ENCODE assay signal across 29 cellular contexts in the genomic region with DNA sequence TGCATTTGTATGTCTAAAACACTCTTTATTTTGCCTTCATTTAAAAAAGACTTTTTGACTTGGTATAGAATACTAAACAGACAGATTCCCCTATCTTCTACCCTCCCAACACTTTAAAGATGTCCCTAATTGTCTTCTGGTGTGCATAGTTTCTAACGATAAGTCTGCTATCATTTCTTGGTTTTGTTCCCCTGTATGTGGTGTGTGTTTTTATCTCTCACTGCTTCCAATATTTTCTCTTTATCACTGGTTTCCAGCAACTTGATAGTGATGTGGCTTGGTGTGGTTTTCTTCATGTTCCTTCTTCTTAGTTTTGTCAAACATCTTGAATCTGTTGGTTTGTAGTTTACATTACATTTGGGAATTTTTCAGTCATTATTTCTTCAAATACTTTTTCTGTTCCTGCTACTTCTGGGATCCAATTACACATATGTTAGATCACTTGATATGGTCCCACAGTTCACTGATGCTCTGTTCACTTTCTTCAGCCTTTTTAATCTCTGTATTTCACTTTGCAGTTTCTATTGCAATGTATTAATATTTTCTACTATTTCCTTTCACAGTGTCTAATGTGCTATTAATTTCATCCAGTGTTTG. TPM values are rescaled to one million over a fixed set of nuclear protein-coding genes. Genes with fewer than 3 reads are reported as not detected.
"Had no signal": no experiment of that assay in that cellular context is flagged by ENCODE, and none has a peak within 500 bp of the region (broad histone marks: within the 10 kb centered on the region; RNA-seq: fewer than 3 reads in every experiment).

No MANE protein-coding gene starts in this region.

- H3K27me3 ChIP-seq: left lung, sigmoid colon, spleen, tibial nerve, upper lobe of left lung had no signal

- H3K27ac Mint-ChIP-seq: effector memory CD8-positive, alpha-beta T cell; mesothelial cell of epicardium; nephron progenitor cell; stimulated activated naive B cell treated with anti-CD40 and anti-IgM and Interleukin-4, amounts not matched to agents 10 μg/mL and 1 μg/mL and 100 μg/mL, for 72 hours had no signal

- H3K4me1 Mint-ChIP-seq: naive B cell; nephron progenitor cell; stimulated activated naive B cell treated with anti-CD40 and anti-IgM and Interleukin-4, amounts not matched to agents 10 μg/mL and 1 μg/mL and 100 μg/mL, for 72 hours had no signal

- ATAC-seq: effector memory CD8-positive, alpha-beta T cell; heart right ventricle; left cardiac atrium; left lung; mucosa of descending colon; right cardiac atrium; stimulated activated naive B cell treated with anti-CD40 and anti-IgM and Interleukin-4, amounts not matched to agents 10 μg/mL and 1 μg/mL and 100 μg/mL, for 72 hours had no signal

- H3K4me1 ChIP-seq: esophagus squamous epithelium, prostate gland, sigmoid colon, spleen, tibial nerve had no signal

- DNase-seq: cortex of kidney; effector memory CD8-positive, alpha-beta T cell; esophagus squamous epithelium; foreskin melanocyte; glutamatergic neuron; heart right ventricle; hippocampal formation; left cardiac atrium; left lung; mesenchymal stem cell; mucosa of descending colon; naive B cell; nephron progenitor cell; nucleus accumbens; right cardiac atrium; sigmoid colon; spleen; stimulated activated CD4-positive, alpha-beta T cell treated with anti-CD3 and anti-CD28 coated beads, Interleukin-2, amount 100 ng/mL, for 48 hours; stimulated activated naive B cell treated with anti-CD40 and anti-IgM and Interleukin-4, amounts not matched to agents 10 μg/mL and 1 μg/mL and 100 μg/mL, for 72 hours; upper lobe of left lung had no signal

- H3K4me3 ChIP-seq: esophagus squamous epithelium, heart right ventricle, left lung, mucosa of descending colon, prostate gland, sigmoid colon, spleen, thoracic aorta, tibial nerve, upper lobe of left lung had no signal

- H3K36me3 ChIP-seq: esophagus squamous epithelium, left lung, prostate gland, sigmoid colon, thoracic aorta, tibial nerve, upper lobe of left lung had no signal

- H3K4me3 Mint-ChIP-seq: effector memory CD8-positive, alpha-beta T cell; mesothelial cell of epicardium; naive B cell; nephron progenitor cell; stimulated activated naive B cell treated with anti-CD40 and anti-IgM and Interleukin-4, amounts not matched to agents 10 μg/mL and 1 μg/mL and 100 μg/mL, for 72 hours; stimulated activated naive CD8-positive, alpha-beta T cell treated with anti-CD3 and anti-CD28 coated beads, Interleukin-15, Interleukin-2, amounts not matched to agents 100 ng/mL and 50 ng/mL, for 24 hours had no signal

- H3K9me3 ChIP-seq: mucosa of descending colon, prostate gland had no signal

- H3K27ac ChIP-seq: esophagus squamous epithelium, heart right ventricle, left lung, prostate gland, sigmoid colon, spleen, thoracic aorta, tibial nerve, upper lobe of left lung had no signal

RNA-seq across cellular contexts. Expression of a gene that starts 23.2 kb away (rescaled TPM):
- total RNA-seq: dermis microvascular lymphatic vessel endothelial cell, kidney epithelial cell, lung microvascular endothelial cell, osteocyte had no signal
